2 cellular contexts compared by ENCODE assay signal in the genomic region with DNA sequence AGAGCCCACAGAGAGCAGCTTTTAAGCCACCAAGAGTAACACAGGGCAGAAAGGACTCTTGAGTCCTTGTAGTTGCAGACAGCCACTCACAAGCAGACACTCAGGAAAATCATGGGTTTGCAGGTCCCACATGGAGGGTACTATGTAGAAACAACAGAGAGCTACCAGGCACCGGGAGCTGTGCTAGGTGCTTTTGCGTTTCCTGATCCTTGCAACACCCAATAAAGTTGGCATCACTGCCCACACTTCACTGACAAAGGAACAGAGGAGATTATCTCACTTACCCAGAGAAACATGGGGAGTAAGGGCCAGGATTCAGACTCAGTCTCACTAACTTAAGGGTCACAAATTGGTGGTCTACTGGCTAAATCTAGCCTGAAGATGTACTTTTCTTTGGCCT.
TF ChIP-seq lines count a peak whose summit lies in the region.

No MANE protein-coding gene starts in this region.

TF ChIP-seq in HepG2, 621 proteins besides CTCF, POLR2A, EP300 and RAD21:
- TF ChIP-seq SMAD3 (CRISPR knock-in tag; IDR thresholded peaks at IDR 0.05) (no peak), NR2F6 (IDR thresholded peaks at IDR 0.05) (no peak), NR2F6 (CRISPR knock-in tag; IDR thresholded peaks at IDR 0.05) (no peak), GABPA (IDR thresholded peaks at IDR 0.05; ENCODE audit: low read depth, low read length) (no peak), GABPA (CRISPR knock-in tag; IDR thresholded peaks at IDR 0.05; ENCODE audit: low read depth) (no peak), FOSL2 (CRISPR knock-in tag; IDR thresholded peaks at IDR 0.05) (no peak), ZNF33A (CRISPR knock-in tag; IDR thresholded peaks at IDR 0.05; ENCODE audit: borderline replicate concordance) (no peak), ZNF777 (CRISPR knock-in tag; IDR thresholded peaks at IDR 0.05) (no peak), ETV5 (CRISPR knock-in tag; IDR thresholded peaks at IDR 0.05; ENCODE audit: borderline replicate concordance) (no peak), ZSCAN20 (CRISPR knock-in tag; IDR thresholded peaks at IDR 0.05; ENCODE audit: borderline replicate concordance) (no peak), ZNF781 (CRISPR knock-in tag; IDR thresholded peaks at IDR 0.05; ENCODE audit: borderline replicate concordance, not compliant biosample characterization) (no peak), RFXAP (CRISPR knock-in tag; IDR thresholded peaks at IDR 0.05; ENCODE audit: borderline replicate concordance) (no peak), ZNF260 (CRISPR knock-in tag; IDR thresholded peaks at IDR 0.05; ENCODE audit: borderline replicate concordance, low read depth) (no peak), NR1H2 (CRISPR knock-in tag; IDR thresholded peaks at IDR 0.05; ENCODE audit: borderline replicate concordance, low read depth) (no peak), GABPB1 (CRISPR knock-in tag; IDR thresholded peaks at IDR 0.05) (no peak), ZNF12 (CRISPR knock-in tag; IDR thresholded peaks at IDR 0.05) (no peak)
- TF ChIP-seq, protein P1, sequence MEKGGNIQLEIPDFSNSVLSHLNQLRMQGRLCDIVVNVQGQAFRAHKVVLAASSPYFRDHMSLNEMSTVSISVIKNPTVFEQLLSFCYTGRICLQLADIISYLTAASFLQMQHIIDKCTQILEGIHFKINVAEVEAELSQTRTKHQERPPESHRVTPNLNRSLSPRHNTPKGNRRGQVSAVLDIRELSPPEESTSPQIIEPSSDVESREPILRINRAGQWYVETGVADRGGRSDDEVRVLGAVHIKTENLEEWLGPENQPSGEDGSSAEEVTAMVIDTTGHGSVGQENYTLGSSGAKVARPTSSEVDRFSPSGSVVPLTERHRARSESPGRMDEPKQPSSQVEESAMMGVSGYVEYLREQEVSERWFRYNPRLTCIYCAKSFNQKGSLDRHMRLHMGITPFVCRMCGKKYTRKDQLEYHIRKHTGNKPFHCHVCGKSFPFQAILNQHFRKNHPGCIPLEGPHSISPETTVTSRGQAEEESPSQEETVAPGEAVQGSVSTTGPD (CRISPR knock-in tag; IDR thresholded peaks at IDR 0.05) = no peak
- TF ChIP-seq, protein P2, sequence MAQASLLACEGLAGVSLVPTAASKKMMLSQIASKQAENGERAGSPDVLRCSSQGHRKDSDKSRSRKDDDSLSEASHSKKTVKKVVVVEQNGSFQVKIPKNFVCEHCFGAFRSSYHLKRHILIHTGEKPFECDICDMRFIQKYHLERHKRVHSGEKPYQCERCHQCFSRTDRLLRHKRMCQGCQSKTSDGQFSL (CRISPR knock-in tag; IDR thresholded peaks at IDR 0.05) = no peak
- TF ChIP-seq, protein P3, sequence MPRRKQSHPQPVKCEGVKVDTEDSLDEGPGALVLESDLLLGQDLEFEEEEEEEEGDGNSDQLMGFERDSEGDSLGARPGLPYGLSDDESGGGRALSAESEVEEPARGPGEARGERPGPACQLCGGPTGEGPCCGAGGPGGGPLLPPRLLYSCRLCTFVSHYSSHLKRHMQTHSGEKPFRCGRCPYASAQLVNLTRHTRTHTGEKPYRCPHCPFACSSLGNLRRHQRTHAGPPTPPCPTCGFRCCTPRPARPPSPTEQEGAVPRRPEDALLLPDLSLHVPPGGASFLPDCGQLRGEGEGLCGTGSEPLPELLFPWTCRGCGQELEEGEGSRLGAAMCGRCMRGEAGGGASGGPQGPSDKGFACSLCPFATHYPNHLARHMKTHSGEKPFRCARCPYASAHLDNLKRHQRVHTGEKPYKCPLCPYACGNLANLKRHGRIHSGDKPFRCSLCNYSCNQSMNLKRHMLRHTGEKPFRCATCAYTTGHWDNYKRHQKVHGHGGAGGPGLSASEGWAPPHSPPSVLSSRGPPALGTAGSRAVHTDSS (CRISPR knock-in tag; conservative IDR thresholded peaks at IDR 0.05) = no peak
- TF ChIP-seq, protein P4, sequence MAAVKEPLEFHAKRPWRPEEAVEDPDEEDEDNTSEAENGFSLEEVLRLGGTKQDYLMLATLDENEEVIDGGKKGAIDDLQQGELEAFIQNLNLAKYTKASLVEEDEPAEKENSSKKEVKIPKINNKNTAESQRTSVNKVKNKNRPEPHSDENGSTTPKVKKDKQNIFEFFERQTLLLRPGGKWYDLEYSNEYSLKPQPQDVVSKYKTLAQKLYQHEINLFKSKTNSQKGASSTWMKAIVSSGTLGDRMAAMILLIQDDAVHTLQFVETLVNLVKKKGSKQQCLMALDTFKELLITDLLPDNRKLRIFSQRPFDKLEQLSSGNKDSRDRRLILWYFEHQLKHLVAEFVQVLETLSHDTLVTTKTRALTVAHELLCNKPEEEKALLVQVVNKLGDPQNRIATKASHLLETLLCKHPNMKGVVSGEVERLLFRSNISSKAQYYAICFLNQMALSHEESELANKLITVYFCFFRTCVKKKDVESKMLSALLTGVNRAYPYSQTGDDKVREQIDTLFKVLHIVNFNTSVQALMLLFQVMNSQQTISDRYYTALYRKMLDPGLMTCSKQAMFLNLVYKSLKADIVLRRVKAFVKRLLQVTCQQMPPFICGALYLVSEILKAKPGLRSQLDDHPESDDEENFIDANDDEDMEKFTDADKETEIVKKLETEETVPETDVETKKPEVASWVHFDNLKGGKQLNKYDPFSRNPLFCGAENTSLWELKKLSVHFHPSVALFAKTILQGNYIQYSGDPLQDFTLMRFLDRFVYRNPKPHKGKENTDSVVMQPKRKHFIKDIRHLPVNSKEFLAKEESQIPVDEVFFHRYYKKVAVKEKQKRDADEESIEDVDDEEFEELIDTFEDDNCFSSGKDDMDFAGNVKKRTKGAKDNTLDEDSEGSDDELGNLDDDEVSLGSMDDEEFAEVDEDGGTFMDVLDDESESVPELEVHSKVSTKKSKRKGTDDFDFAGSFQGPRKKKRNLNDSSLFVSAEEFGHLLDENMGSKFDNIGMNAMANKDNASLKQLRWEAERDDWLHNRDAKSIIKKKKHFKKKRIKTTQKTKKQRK (IDR thresholded peaks at IDR 0.05; ENCODE audit: low read length) = no peak

TF ChIP-seq in H1, 55 proteins besides CTCF, POLR2A, EP300 and RAD21:
- TF ChIP-seq JUN (IDR thresholded peaks at IDR 0.05; ENCODE audit: low read depth, low read length) (no peak), RXRA (IDR thresholded peaks at IDR 0.05; ENCODE audit: insufficient read depth, low read depth, low read length) (no peak), SUZ12 (IDR thresholded peaks at IDR 0.05; ENCODE audit: low read length) (no peak), HDAC2 (IDR thresholded peaks at IDR 0.05; ENCODE audit: borderline replicate concordance in 1 of 2, low read depth in 2 of 2, low read length in 2 of 2) (no peak), RFX5 (IDR thresholded peaks at IDR 0.05; ENCODE audit: borderline replicate concordance, low read depth, low read length) (no peak), BACH1 (IDR thresholded peaks at IDR 0.05; ENCODE audit: low read length) (no peak), FOSL1 (IDR thresholded peaks at IDR 0.05; ENCODE audit: insufficient read depth, low read depth, low read length) (no peak), ZNF274 (IDR thresholded peaks at IDR 0.05; ENCODE audit: borderline replicate concordance, extremely low read depth, low read length) (no peak), TCF12 (IDR thresholded peaks at IDR 0.05; ENCODE audit: low read depth, low read length) (no peak), RNF2 (IDR thresholded peaks at IDR 0.05; ENCODE audit: borderline replicate concordance, low read depth, low read length, missing control alignments, poor library complexity, severe bottlenecking) (no peak), TAF7 (optimal IDR thresholded peaks at IDR 0.05; ENCODE audit: borderline replicate concordance, low read depth, low read length) (no peak), KDM1A (IDR thresholded peaks at IDR 0.05; ENCODE audit: borderline replicate concordance, low read length) (no peak)
- TF ChIP-seq, protein P5, sequence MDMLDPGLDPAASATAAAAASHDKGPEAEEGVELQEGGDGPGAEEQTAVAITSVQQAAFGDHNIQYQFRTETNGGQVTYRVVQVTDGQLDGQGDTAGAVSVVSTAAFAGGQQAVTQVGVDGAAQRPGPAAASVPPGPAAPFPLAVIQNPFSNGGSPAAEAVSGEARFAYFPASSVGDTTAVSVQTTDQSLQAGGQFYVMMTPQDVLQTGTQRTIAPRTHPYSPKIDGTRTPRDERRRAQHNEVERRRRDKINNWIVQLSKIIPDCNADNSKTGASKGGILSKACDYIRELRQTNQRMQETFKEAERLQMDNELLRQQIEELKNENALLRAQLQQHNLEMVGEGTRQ (IDR thresholded peaks at IDR 0.05; ENCODE audit: low read length) = no peak
- TF ChIP-seq, protein P6, sequence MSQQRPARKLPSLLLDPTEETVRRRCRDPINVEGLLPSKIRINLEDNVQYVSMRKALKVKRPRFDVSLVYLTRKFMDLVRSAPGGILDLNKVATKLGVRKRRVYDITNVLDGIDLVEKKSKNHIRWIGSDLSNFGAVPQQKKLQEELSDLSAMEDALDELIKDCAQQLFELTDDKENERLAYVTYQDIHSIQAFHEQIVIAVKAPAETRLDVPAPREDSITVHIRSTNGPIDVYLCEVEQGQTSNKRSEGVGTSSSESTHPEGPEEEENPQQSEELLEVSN (IDR thresholded peaks at IDR 0.05) = no peak
TF ChIP-seq in H1: peak in this region for 0.
